Comparison of ENCODE assay signal across 8 cellular contexts in genomic region chr10:68721673-68721963, GRCh38. TPM values are rescaled to one million over a fixed set of nuclear protein-coding genes. Genes with fewer than 3 reads are reported as not detected.
DNase-seq lines count a peak whose midpoint lies in the region; ATAC-seq lines count a peak whose summit lies in the region.

No MANE protein-coding gene starts in this region.

- H3K27ac Mint-ChIP-seq in activated naive CD8-positive, alpha-beta T cell treated with anti-CD3 and anti-CD28 coated beads, Interleukin-2, amount 50 U/mL, for 24 hours = peak overlapping the region; percentile 94
- peak overlapping the region; percentile 84 to 98 (median 93) for H3K27ac Mint-ChIP-seq in immature natural killer cell

- ATAC-seq in HG02884 (IDR thresholded peaks at IDR 0.05; ENCODE audit: unreplicated experiment) = peak; percentile 16
- ATAC-seq in activated naive CD8-positive, alpha-beta T cell treated with anti-CD3 and anti-CD28 coated beads, Interleukin-2, amount 50 U/mL, for 24 hours = no peak

- DNase-seq in ELR (ENCODE audit: low read depth) (peak; percentile 28), immature natural killer cell (no peak), retina (no peak), NCI-H2196 (lab: John Stamatoyannopoulos, UW; ENCODE audit: unreplicated experiment) (no peak), NCI-H1417 treated with DMSO at 0.1 percent for 48 hours (lab: John Stamatoyannopoulos, UW) (no peak)
- DNase-seq in activated naive CD8-positive, alpha-beta T cell treated with anti-CD3 and anti-CD28 coated beads, Interleukin-2, amount 50 U/mL, for 24 hours = no peak

- H3K9me3 Mint-ChIP-seq in activated naive CD8-positive, alpha-beta T cell treated with anti-CD3 and anti-CD28 coated beads, Interleukin-2, amount 50 U/mL, for 24 hours = no peaks in the 10 kb centered on the region
- H3K9me3 Mint-ChIP-seq in immature natural killer cell = no peaks in the 10 kb centered on the region

- H3K27ac ChIP-seq in temporal lobe (ENCODE audit: low read depth, low read length) = peak overlapping the region; percentile 79

- H3K27me3 Mint-ChIP-seq in activated naive CD8-positive, alpha-beta T cell treated with anti-CD3 and anti-CD28 coated beads, Interleukin-2, amount 50 U/mL, for 24 hours = peaks cover 3% of the 10 kb centered on the region
- H3K27me3 Mint-ChIP-seq in immature natural killer cell (ENCODE audit: low read depth in 3 of 3) = peaks cover 5 to 9% (median 8%) of the 10 kb centered on the region in 3 donors

- peak overlapping the region; percentile 87 for H3K4me3 Mint-ChIP-seq in activated naive CD8-positive, alpha-beta T cell treated with anti-CD3 and anti-CD28 coated beads, Interleukin-2, amount 50 U/mL, for 24 hours
- peak overlapping the region; percentile 86 to 99 (median 96) for H3K4me3 Mint-ChIP-seq in immature natural killer cell

- peaks cover 34% of the 10 kb centered on the region for H3K36me3 Mint-ChIP-seq in activated naive CD8-positive, alpha-beta T cell treated with anti-CD3 and anti-CD28 coated beads, Interleukin-2, amount 50 U/mL, for 24 hours (ENCODE audit: low read depth)
- H3K36me3 Mint-ChIP-seq in immature natural killer cell = peaks cover 0 to 20% (median 2%) of the 10 kb centered on the region in 3 donors

- peaks cover 21% of the 10 kb centered on the region for H3K4me1 Mint-ChIP-seq in activated naive CD8-positive, alpha-beta T cell treated with anti-CD3 and anti-CD28 coated beads, Interleukin-2, amount 50 U/mL, for 24 hours
- peaks cover 20 to 22% of the 10 kb centered on the region in 2 donors for H3K4me1 Mint-ChIP-seq in immature natural killer cell

RNA-seq across cellular contexts. Expression of gene CCAR1, which starts 0.6 kb away (rescaled TPM):
- polyA plus RNA-seq in immature natural killer cell = 10 to 100 TPM in 2 of 3 donors, 1 to 10 TPM in 1; 8.5 to 51.6 (median 14.8) TPM
- total RNA-seq in temporal lobe = 41.1 TPM
